1 cellular context compared by ENCODE assay signal in genomic region chr21:33586927-33587326, GRCh38.
TF ChIP-seq lines count a peak whose summit lies in the region.

No MANE protein-coding gene starts in this region.

TF ChIP-seq in H1, 55 proteins besides CTCF, POLR2A, EP300 and RAD21:
- TF ChIP-seq SIX5 (IDR thresholded peaks at IDR 0.05; ENCODE audit: low read depth, low read length), result no peak
- TF ChIP-seq TCF12 (IDR thresholded peaks at IDR 0.05; ENCODE audit: low read depth, low read length), result no peak
- no peak for TF ChIP-seq USF2 (IDR thresholded peaks at IDR 0.05; ENCODE audit: low read length)
- no peak for TF ChIP-seq CTBP2 (IDR thresholded peaks at IDR 0.05; ENCODE audit: borderline replicate concordance, insufficient read depth, insufficient read length, low read length)
- no peak for TF ChIP-seq POLR2AphosphoS5 (IDR thresholded peaks at IDR 0.05; ENCODE audit: low read depth, low read length)
- no peak for TF ChIP-seq MAFK (IDR thresholded peaks at IDR 0.05; ENCODE audit: low read depth, low read length)
- no peak for TF ChIP-seq CHD1 (IDR thresholded peaks at IDR 0.05; ENCODE audit: low read depth, low read length)
- TF ChIP-seq SUZ12 (IDR thresholded peaks at IDR 0.05; ENCODE audit: low read length), result no peak
- TF ChIP-seq ATF2 (IDR thresholded peaks at IDR 0.05; ENCODE audit: low read length), result no peak
TF ChIP-seq in H1: peak in this region for 0.
